18 cellular contexts compared by ENCODE assay signal in genomic region chr3:30677347-30677685, GRCh38.
A peak's percentile ranks its signal among the peaks of the same experiment; 100 is the strongest.
DNase-seq lines count a peak whose midpoint lies in the region; ATAC-seq and TF ChIP-seq lines count a peak whose summit lies in the region.
"Had no signal": no experiment of that assay in that cellular context is flagged by ENCODE, and none has a peak within 500 bp of the region (broad histone marks: within the 10 kb centered on the region; RNA-seq: fewer than 3 reads in every experiment).

No MANE protein-coding gene starts in this region.

- intact Hi-C loops in CD4-positive, alpha-beta memory T cell (cut with micrococcal nuclease), result no loop called here

- H3K27ac Mint-ChIP-seq in activated CD4-positive, alpha-beta T cell treated with anti-CD3 and anti-CD28 coated beads, Interleukin-2, amount 10 ng/mL, durations not matched to agents 7 days and 5 days, result peak overlapping the region; percentile 26
- H3K27ac Mint-ChIP-seq in CD4-positive, alpha-beta memory T cell, result peak overlapping the region; percentile 2 to 85 (median 47)
- peak overlapping the region; percentile 64 for H3K27ac Mint-ChIP-seq in activated naive CD8-positive, alpha-beta T cell treated with anti-CD3 and anti-CD28 coated beads, Interleukin-2, amount 50 U/mL, for 24 hours

- DNase-seq in activated CD4-positive, alpha-beta T cell treated with anti-CD3 and anti-CD28 coated beads, Interleukin-2, amount 10 ng/mL, durations not matched to agents 7 days and 5 days, result no peak
- DNase-seq in activated CD4-positive, alpha-beta T cell treated with anti-CD3 and anti-CD28 coated beads for 4 hours, result no peak
- no peak for DNase-seq in CD4-positive, alpha-beta memory T cell
- no peak for DNase-seq in activated naive CD8-positive, alpha-beta T cell treated with anti-CD3 and anti-CD28 coated beads, Interleukin-2, amount 50 U/mL, for 24 hours
- no peak for DNase-seq in NCI-H146 (lab: John Stamatoyannopoulos, UW)
- DNase-seq: aorta; C1 segment of cervical spinal cord; central memory CD4-positive, alpha-beta T cell; esophagus squamous epithelium; H7; left colon; NCI-H524; right cardiac atrium; stimulated activated CD4-positive, alpha-beta T cell treated with anti-CD3 and anti-CD28 coated beads, Interleukin-15, amount 100 ng/mL, for 24 hours; thyroid gland had no signal

- H3K9me3 Mint-ChIP-seq in activated CD4-positive, alpha-beta T cell treated with anti-CD3 and anti-CD28 coated beads, Interleukin-2, amount 10 ng/mL, durations not matched to agents 7 days and 5 days, result peaks cover 9% of the 10 kb centered on the region
- no peaks in the 10 kb centered on the region for H3K9me3 Mint-ChIP-seq in CD4-positive, alpha-beta memory T cell
- H3K9me3 Mint-ChIP-seq in activated naive CD8-positive, alpha-beta T cell treated with anti-CD3 and anti-CD28 coated beads, Interleukin-2, amount 50 U/mL, for 24 hours, result no peaks in the 10 kb centered on the region

- peaks cover 90% of the 10 kb centered on the region for H3K36me3 Mint-ChIP-seq in activated CD4-positive, alpha-beta T cell treated with anti-CD3 and anti-CD28 coated beads, Interleukin-2, amount 10 ng/mL, durations not matched to agents 7 days and 5 days (ENCODE audit: low read depth)
- H3K36me3 Mint-ChIP-seq in CD4-positive, alpha-beta memory T cell, result peaks cover 85 to 93% of the 10 kb centered on the region in 2 donors
- H3K36me3 Mint-ChIP-seq in activated naive CD8-positive, alpha-beta T cell treated with anti-CD3 and anti-CD28 coated beads, Interleukin-2, amount 50 U/mL, for 24 hours (ENCODE audit: low read depth), result peaks cover 89% of the 10 kb centered on the region

- H3K27me3 Mint-ChIP-seq in activated CD4-positive, alpha-beta T cell treated with anti-CD3 and anti-CD28 coated beads, Interleukin-2, amount 10 ng/mL, durations not matched to agents 7 days and 5 days, result no peaks in the 10 kb centered on the region
- H3K27me3 Mint-ChIP-seq in CD4-positive, alpha-beta memory T cell, result no peaks in the 10 kb centered on the region
- no peaks in the 10 kb centered on the region for H3K27me3 Mint-ChIP-seq in activated naive CD8-positive, alpha-beta T cell treated with anti-CD3 and anti-CD28 coated beads, Interleukin-2, amount 50 U/mL, for 24 hours

- no peak for ATAC-seq in activated naive CD8-positive, alpha-beta T cell treated with anti-CD3 and anti-CD28 coated beads, Interleukin-2, amount 50 U/mL, for 24 hours
- no peak for ATAC-seq in HG03039 (IDR thresholded peaks at IDR 0.05; ENCODE audit: unreplicated experiment)
- ATAC-seq in HG03175 (IDR thresholded peaks at IDR 0.05; ENCODE audit: unreplicated experiment), result no peak
- ATAC-seq: left colon, right cardiac atrium had no signal

- no peak overlapping the region for H3K4me3 Mint-ChIP-seq in activated CD4-positive, alpha-beta T cell treated with anti-CD3 and anti-CD28 coated beads, Interleukin-2, amount 10 ng/mL, durations not matched to agents 7 days and 5 days
- peak overlapping the region in 2 of 8 donors; percentile 39 to 53 for H3K4me3 Mint-ChIP-seq in CD4-positive, alpha-beta memory T cell
- no peak overlapping the region for H3K4me3 Mint-ChIP-seq in activated naive CD8-positive, alpha-beta T cell treated with anti-CD3 and anti-CD28 coated beads, Interleukin-2, amount 50 U/mL, for 24 hours

- H3K4me1 Mint-ChIP-seq in activated CD4-positive, alpha-beta T cell treated with anti-CD3 and anti-CD28 coated beads, Interleukin-2, amount 10 ng/mL, durations not matched to agents 7 days and 5 days, result peaks cover 92% of the 10 kb centered on the region
- H3K4me1 Mint-ChIP-seq in CD4-positive, alpha-beta memory T cell, result peaks cover 69 to 100% (median 87%) of the 10 kb centered on the region in 4 donors
- peaks cover 96% of the 10 kb centered on the region for H3K4me1 Mint-ChIP-seq in activated naive CD8-positive, alpha-beta T cell treated with anti-CD3 and anti-CD28 coated beads, Interleukin-2, amount 50 U/mL, for 24 hours

- POLR2A ChIA-PET in activated CD4-positive, alpha-beta T cell treated with anti-CD3 and anti-CD28 coated beads, Interleukin-2, amount 10 ng/mL, durations not matched to agents 7 days and 5 days (lab: Charles Lee), result interaction anchor here (1.0 kb wide), 1 partner anchor 11 kb away, joined by 3 read pairs; no protein-coding TSS in a partner anchor
- POLR2A ChIA-PET in CD4-positive, alpha-beta memory T cell (lab: Charles Lee; ENCODE audit: partially characterized antibody), result interaction anchor here (0.9 to 4.0 kb wide), 8 partner anchors 8 to 70 kb away, joined by 3 to 21 read pairs (median 4); partner anchors contain the start of gene TGFBR2

- CTCF ChIA-PET in activated CD4-positive, alpha-beta T cell treated with anti-CD3 and anti-CD28 coated beads, Interleukin-2, amount 10 ng/mL, durations not matched to agents 7 days and 5 days (lab: Charles Lee), result interaction anchor here (0.8 to 3.0 kb wide), 7 partner anchors 10 to 872 kb away, joined by 3 to 11 read pairs (median 3); no protein-coding TSS in a partner anchor
- CTCF ChIA-PET in CD4-positive, alpha-beta memory T cell (lab: Charles Lee; ENCODE audit: partially characterized antibody), result interaction anchor here (1.3 to 2.3 kb wide), 6 partner anchors 16 to 358 kb away, joined by 3 to 8 read pairs (median 4); no protein-coding TSS in a partner anchor

- peaks cover 86% of the 10 kb centered on the region for H3K4me1 ChIP-seq in CD4-positive, alpha-beta memory T cell (ENCODE audit: insufficient read depth, low read length)
- H3K4me1 ChIP-seq in neutrophil (ENCODE audit: control insufficient read depth in 1 of 2, insufficient read depth in 1 of 2, low read depth in 1 of 2, low read length in 1 of 2), result peaks cover 27 to 33% of the 10 kb centered on the region in 2 experiments

- H3K9me3 ChIP-seq in CD4-positive, alpha-beta memory T cell (ENCODE audit: control insufficient read depth in 1 of 2, low read length in 2 of 2), result no peaks in the 10 kb centered on the region
- H3K9me3 ChIP-seq in neutrophil, result no peaks in the 10 kb centered on the region
- H3K9me3 ChIP-seq: esophagus squamous epithelium, thyroid gland had no signal

- H3K36me3 ChIP-seq in CD4-positive, alpha-beta memory T cell (ENCODE audit: insufficient read depth, low read length), result peaks cover 58% of the 10 kb centered on the region
- peaks cover 98% of the 10 kb centered on the region for H3K36me3 ChIP-seq in neutrophil

- TF ChIP-seq CTCF in neutrophil (IDR thresholded peaks at IDR 0.05), result no peak

- no peaks in the 10 kb centered on the region for H3K27me3 ChIP-seq in CD4-positive, alpha-beta memory T cell (ENCODE audit: insufficient read depth, low read length)
- H3K27me3 ChIP-seq in neutrophil, result no peaks in the 10 kb centered on the region
- H3K27me3 ChIP-seq: esophagus squamous epithelium, thyroid gland had no signal

- H3K4me3 ChIP-seq in CD4-positive, alpha-beta memory T cell (ENCODE audit: low read length in 2 of 2), result no peak overlapping the region
- no peak overlapping the region for H3K4me3 ChIP-seq in neutrophil (ENCODE audit: low read depth in 1 of 2, low read length in 1 of 2)
- H3K4me3 ChIP-seq: esophagus squamous epithelium, thyroid gland had no signal

- H3K27ac ChIP-seq in CD4-positive, alpha-beta memory T cell (ENCODE audit: low read depth, low read length), result no peak overlapping the region
- H3K27ac ChIP-seq in neutrophil, result peak overlapping the region; percentile 10
- H3K27ac ChIP-seq: thyroid gland had no signal
